ENCODE assay signal across 1 cellular context in genomic region chr11:64409278-64409677, GRCh38.
TF ChIP-seq lines count a peak whose summit lies in the region.

No MANE protein-coding gene starts in this region.

TF ChIP-seq in H1, 55 proteins besides CTCF, POLR2A, EP300 and RAD21 (continued from another document):
- TF ChIP-seq SP2 (IDR thresholded peaks at IDR 0.05; ENCODE audit: low read length) (no peak), MAFK (IDR thresholded peaks at IDR 0.05; ENCODE audit: low read depth, low read length) (no peak), RFX5 (IDR thresholded peaks at IDR 0.05; ENCODE audit: borderline replicate concordance, low read depth, low read length) (no peak), JUN (IDR thresholded peaks at IDR 0.05; ENCODE audit: low read depth, low read length) (no peak), CHD1 (IDR thresholded peaks at IDR 0.05; ENCODE audit: low read depth, low read length) (no peak), YY1 (IDR thresholded peaks at IDR 0.05; ENCODE audit: low read depth, low read length) (no peak), CBX8 (IDR thresholded peaks at IDR 0.05; ENCODE audit: borderline replicate concordance, low read depth, low read length) (no peak)
- TF ChIP-seq, protein P1, sequence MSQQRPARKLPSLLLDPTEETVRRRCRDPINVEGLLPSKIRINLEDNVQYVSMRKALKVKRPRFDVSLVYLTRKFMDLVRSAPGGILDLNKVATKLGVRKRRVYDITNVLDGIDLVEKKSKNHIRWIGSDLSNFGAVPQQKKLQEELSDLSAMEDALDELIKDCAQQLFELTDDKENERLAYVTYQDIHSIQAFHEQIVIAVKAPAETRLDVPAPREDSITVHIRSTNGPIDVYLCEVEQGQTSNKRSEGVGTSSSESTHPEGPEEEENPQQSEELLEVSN (IDR thresholded peaks at IDR 0.05), result no peak
